ENCODE assay signal across 28 cellular contexts in genomic region chr22:26734339-26735018, GRCh38.
"Had no signal": no experiment of that assay in that cellular context is flagged by ENCODE, and none has a peak within 500 bp of the region (broad histone marks: within the 10 kb centered on the region; RNA-seq: fewer than 3 reads in every experiment).

No MANE protein-coding gene starts in this region.

- H3K27ac ChIP-seq: coronary artery, epithelial cell of prostate, prostate gland, right lobe of liver, stomach, suprapubic skin, transverse colon, vagina had no signal

- H3K4me3 Mint-ChIP-seq: activated naive CD8-positive, alpha-beta T cell treated with anti-CD3 and anti-CD28 coated beads, Interleukin-2, amount 10 ng/mL, durations not matched to agents 7 days and 5 days; endodermal cell; mesothelial cell of epicardium; naive thymus-derived CD8-positive, alpha-beta T cell; stimulated activated memory B cell treated with anti-CD40 and anti-IgM and Interleukin-4, amounts not matched to agents 10 μg/mL and 1 μg/mL and 100 μg/mL, for 72 hours; T-helper 1 cell treated with Interleukin-12 subunit alpha and Interleukin-12 subunit beta and Interleukin-4 antibody, amounts not matched to agents 30 μg/mL and 1 μg/mL, for 36 hours; WTC11 had no signal

- DNase-seq: activated CD4-positive, alpha-beta T cell treated with anti-CD3 and anti-CD28 coated beads, Interleukin-2, amount 50 U/mL, for 4 hours; activated effector memory CD4-positive, alpha-beta T cell treated with anti-CD3 and anti-CD28 coated beads, Interleukin-2, amount 50 U/mL, for 16 hours; activated naive CD8-positive, alpha-beta T cell treated with anti-CD3 and anti-CD28 coated beads, Interleukin-2, amount 10 ng/mL, durations not matched to agents 7 days and 5 days; activated T-cell treated with anti-CD3 and anti-CD28 coated beads, Interleukin-2, amount 50 U/mL, for 48 hours; amniotic stem cell; cerebellar nuclear complex; endodermal cell; foreskin fibroblast; naive thymus-derived CD8-positive, alpha-beta T cell; right lobe of liver; small intestine; stimulated activated CD4-positive, alpha-beta T cell treated with anti-CD3 and anti-CD28 coated beads, Interleukin-2, amount 100 ng/mL, for 24 hours; stomach; T1000; transverse colon had no signal

- H3K9me3 Mint-ChIP-seq: activated naive CD8-positive, alpha-beta T cell treated with anti-CD3 and anti-CD28 coated beads, Interleukin-2, amount 10 ng/mL, durations not matched to agents 7 days and 5 days; naive thymus-derived CD8-positive, alpha-beta T cell; T-helper 1 cell treated with Interleukin-12 subunit alpha and Interleukin-12 subunit beta and Interleukin-4 antibody, amounts not matched to agents 30 μg/mL and 1 μg/mL, for 36 hours had no signal

- H3K4me3 ChIP-seq: coronary artery, heart right ventricle, lung, prostate gland, right lobe of liver, stomach, suprapubic skin, transverse colon, vagina had no signal

- H3K36me3 Mint-ChIP-seq: WTC11 had no signal

- H3K4me1 ChIP-seq: prostate gland, right lobe of liver, stomach, suprapubic skin, transverse colon, vagina had no signal

- H3K27ac Mint-ChIP-seq: activated naive CD8-positive, alpha-beta T cell treated with anti-CD3 and anti-CD28 coated beads, Interleukin-2, amount 10 ng/mL, durations not matched to agents 7 days and 5 days; endodermal cell; mesothelial cell of epicardium; stimulated activated memory B cell treated with anti-CD40 and anti-IgM and Interleukin-4, amounts not matched to agents 10 μg/mL and 1 μg/mL and 100 μg/mL, for 72 hours; T-helper 1 cell treated with Interleukin-12 subunit alpha and Interleukin-12 subunit beta and Interleukin-4 antibody, amounts not matched to agents 30 μg/mL and 1 μg/mL, for 36 hours; WTC11 had no signal

- ATAC-seq: naive thymus-derived CD8-positive, alpha-beta T cell; right lobe of liver; stimulated activated memory B cell treated with anti-CD40 and anti-IgM and Interleukin-4, amounts not matched to agents 10 μg/mL and 1 μg/mL and 100 μg/mL, for 72 hours; WTC11 had no signal

- H3K27me3 ChIP-seq: heart right ventricle, right lobe of liver, stomach, suprapubic skin, transverse colon, vagina had no signal

- H3K27me3 Mint-ChIP-seq: activated naive CD8-positive, alpha-beta T cell treated with anti-CD3 and anti-CD28 coated beads, Interleukin-2, amount 10 ng/mL, durations not matched to agents 7 days and 5 days; naive thymus-derived CD8-positive, alpha-beta T cell; stimulated activated memory B cell treated with anti-CD40 and anti-IgM and Interleukin-4, amounts not matched to agents 10 μg/mL and 1 μg/mL and 100 μg/mL, for 72 hours had no signal

- FAIRE-seq: bronchial epithelial cell, keratinocyte, small intestine had no signal

- H3K36me3 ChIP-seq: prostate gland, right lobe of liver, vagina had no signal

- H3K4me1 Mint-ChIP-seq: activated naive CD8-positive, alpha-beta T cell treated with anti-CD3 and anti-CD28 coated beads, Interleukin-2, amount 10 ng/mL, durations not matched to agents 7 days and 5 days; mesothelial cell of epicardium; stimulated activated memory B cell treated with anti-CD40 and anti-IgM and Interleukin-4, amounts not matched to agents 10 μg/mL and 1 μg/mL and 100 μg/mL, for 72 hours had no signal

- H3K9me3 ChIP-seq: heart right ventricle, prostate gland, right lobe of liver, stomach, suprapubic skin, transverse colon, vagina had no signal
